In genomic region chr1:156279837-156280236, GRCh38 we compare ENCODE assay signal across 1 cellular context.
TF ChIP-seq lines count a peak whose summit lies in the region.

No MANE protein-coding gene starts in this region.

TF ChIP-seq in WTC11, 78 proteins besides CTCF, POLR2A, EP300 and RAD21:
- TF ChIP-seq ZBTB43 (CRISPR knock-in tag; IDR thresholded peaks at IDR 0.05) = no peak
- TF ChIP-seq NR3C1 (CRISPR knock-in tag; conservative IDR thresholded peaks at IDR 0.05; ENCODE audit: low read depth) = no peak
- TF ChIP-seq NFATC4 (CRISPR knock-in tag; IDR thresholded peaks at IDR 0.05) = no peak
- TF ChIP-seq, protein P1, sequence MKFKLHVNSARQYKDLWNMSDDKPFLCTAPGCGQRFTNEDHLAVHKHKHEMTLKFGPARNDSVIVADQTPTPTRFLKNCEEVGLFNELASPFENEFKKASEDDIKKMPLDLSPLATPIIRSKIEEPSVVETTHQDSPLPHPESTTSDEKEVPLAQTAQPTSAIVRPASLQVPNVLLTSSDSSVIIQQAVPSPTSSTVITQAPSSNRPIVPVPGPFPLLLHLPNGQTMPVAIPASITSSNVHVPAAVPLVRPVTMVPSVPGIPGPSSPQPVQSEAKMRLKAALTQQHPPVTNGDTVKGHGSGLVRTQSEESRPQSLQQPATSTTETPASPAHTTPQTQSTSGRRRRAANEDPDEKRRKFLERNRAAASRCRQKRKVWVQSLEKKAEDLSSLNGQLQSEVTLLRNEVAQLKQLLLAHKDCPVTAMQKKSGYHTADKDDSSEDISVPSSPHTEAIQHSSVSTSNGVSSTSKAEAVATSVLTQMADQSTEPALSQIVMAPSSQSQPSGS (CRISPR knock-in tag; IDR thresholded peaks at IDR 0.05; ENCODE audit: borderline replicate concordance, low read depth) = no peak
- TF ChIP-seq ERG (CRISPR knock-in tag; IDR thresholded peaks at IDR 0.05) = no peak
- TF ChIP-seq, protein P2, sequence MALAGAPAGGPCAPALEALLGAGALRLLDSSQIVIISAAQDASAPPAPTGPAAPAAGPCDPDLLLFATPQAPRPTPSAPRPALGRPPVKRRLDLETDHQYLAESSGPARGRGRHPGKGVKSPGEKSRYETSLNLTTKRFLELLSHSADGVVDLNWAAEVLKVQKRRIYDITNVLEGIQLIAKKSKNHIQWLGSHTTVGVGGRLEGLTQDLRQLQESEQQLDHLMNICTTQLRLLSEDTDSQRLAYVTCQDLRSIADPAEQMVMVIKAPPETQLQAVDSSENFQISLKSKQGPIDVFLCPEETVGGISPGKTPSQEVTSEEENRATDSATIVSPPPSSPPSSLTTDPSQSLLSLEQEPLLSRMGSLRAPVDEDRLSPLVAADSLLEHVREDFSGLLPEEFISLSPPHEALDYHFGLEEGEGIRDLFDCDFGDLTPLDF (CRISPR knock-in tag; IDR thresholded peaks at IDR 0.05) = no peak
- no peak for TF ChIP-seq TCF7 (CRISPR knock-in tag; IDR thresholded peaks at IDR 0.05; ENCODE audit: low read depth)
- TF ChIP-seq ZNF671 (CRISPR knock-in tag; IDR thresholded peaks at IDR 0.05) = no peak
- TF ChIP-seq OVOL2 (CRISPR knock-in tag; IDR thresholded peaks at IDR 0.05; ENCODE audit: borderline replicate concordance) = no peak
- TF ChIP-seq ATF6 (CRISPR knock-in tag; IDR thresholded peaks at IDR 0.05) = no peak
- no peak for TF ChIP-seq ZNF532 (CRISPR knock-in tag; IDR thresholded peaks at IDR 0.05; ENCODE audit: borderline replicate concordance)
- no peak for TF ChIP-seq PRRX2 (CRISPR knock-in tag; IDR thresholded peaks at IDR 0.05)
- no peak for TF ChIP-seq SMAD4 (CRISPR knock-in tag; IDR thresholded peaks at IDR 0.05)
- TF ChIP-seq TP53 (CRISPR knock-in tag; IDR thresholded peaks at IDR 0.05) = no peak
